ENCODE assay signal across 19 cellular contexts in the genomic region with DNA sequence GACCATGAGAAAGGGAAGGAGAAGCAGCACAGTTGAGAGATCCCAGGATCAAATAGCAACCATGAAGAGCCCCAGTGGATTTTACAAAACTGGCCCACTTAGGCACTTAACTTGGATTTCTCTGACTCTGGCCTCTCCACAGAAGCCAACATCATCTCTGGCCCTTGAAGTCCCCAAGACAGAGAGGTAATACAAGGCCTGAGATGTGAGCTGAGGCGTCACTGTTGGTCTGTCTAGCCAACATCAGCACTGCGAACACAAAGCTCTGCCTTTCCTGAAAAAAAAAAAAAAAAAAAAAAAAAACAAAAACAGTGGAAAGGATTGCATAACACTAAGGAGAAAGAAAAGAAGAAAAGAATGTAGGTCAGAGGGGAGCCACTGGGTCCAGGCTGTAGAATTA.
"Had no signal": no experiment of that assay in that cellular context is flagged by ENCODE, and none has a peak within 500 bp of the region (broad histone marks: within the 10 kb centered on the region; RNA-seq: fewer than 3 reads in every experiment).

No MANE protein-coding gene starts in this region.

- H3K9me3 ChIP-seq: colonic mucosa, esophagus squamous epithelium, mucosa of descending colon, neutrophil, psoas muscle, suprapubic skin, tibial artery, upper lobe of right lung, vagina had no signal

- H3K27ac ChIP-seq: colonic mucosa, esophagus squamous epithelium, hepatocyte, neutrophil, psoas muscle, suprapubic skin, tibial artery, upper lobe of right lung, vagina had no signal

- H3K36me3 ChIP-seq: colonic mucosa, esophagus squamous epithelium, neutrophil, suprapubic skin, tibial artery, upper lobe of right lung, vagina had no signal

- H3K27me3 ChIP-seq: colonic mucosa, esophagus squamous epithelium, hepatocyte, neutrophil, suprapubic skin, tibial artery, upper lobe of right lung, vagina had no signal

- ATAC-seq: left colon; mucosa of descending colon; naive thymus-derived CD8-positive, alpha-beta T cell; stimulated activated naive CD8-positive, alpha-beta T cell treated with anti-CD3 and anti-CD28 coated beads, Interleukin-15, Interleukin-2, amounts not matched to agents 100 U/mL and 50 U/mL, for 24 hours had no signal

- H3K4me3 ChIP-seq: colonic mucosa, esophagus squamous epithelium, hepatocyte, mucosa of descending colon, psoas muscle, smooth muscle cell, suprapubic skin, tibial artery, upper lobe of right lung, vagina had no signal

- DNase-seq: colonic mucosa; dermis blood vessel endothelial cell; esophagus squamous epithelium; foreskin fibroblast; kidney; left colon; mucosa of descending colon; naive thymus-derived CD8-positive, alpha-beta T cell; retina; stimulated activated CD4-positive, alpha-beta T cell treated with anti-CD3 and anti-CD28 coated beads, Interleukin-2, amount 100 ng/mL, for 48 hours; stimulated activated naive CD8-positive, alpha-beta T cell treated with anti-CD3 and anti-CD28 coated beads, Interleukin-15, Interleukin-2, amounts not matched to agents 100 U/mL and 50 U/mL, for 24 hours; upper lobe of right lung had no signal

- H3K4me1 ChIP-seq: colonic mucosa, suprapubic skin, upper lobe of right lung, vagina had no signal
